8 cellular contexts compared by ENCODE assay signal in genomic region chr3:46098319-46098761, GRCh38.
A peak's percentile ranks its signal among the peaks of the same experiment; 100 is the strongest.
DNase-seq lines count a peak whose midpoint lies in the region; ATAC-seq and TF ChIP-seq lines count a peak whose summit lies in the region.

No MANE protein-coding gene starts in this region.

- H3K9me3 ChIP-seq in MM.1S (replicated peaks; ENCODE audit: insufficient read depth, low read length) (no peaks in the 10 kb centered on the region), mesenchymal stem cell (ENCODE audit: control insufficient read depth, low read length) (peaks cover 3% of the 10 kb centered on the region)

- H3K27ac Mint-ChIP-seq in CD14-positive monocyte: peak overlapping the region; percentile 98 to 100 (median 99)

- no peak overlapping the region for H3K23ac ChIP-seq in mesenchymal stem cell (ENCODE audit: low read length in 2 of 2)

- peak; percentile 91 for DNase-seq in CD14-positive monocyte (ENCODE audit: low spot score)
- DNase-seq in MM.1S: peak; percentile 88
- DNase-seq in activated naive CD4-positive, alpha-beta T cell treated with anti-CD3 and anti-CD28 coated beads, Interleukin-2, amount 50 U/mL, for 16 hours: peak; percentile 12
- DNase-seq in mesenchymal stem cell: peak; percentile 86
- no peak for DNase-seq in NCI-H2029 treated with DMSO at 0.1 percent for 48 hours (lab: John Stamatoyannopoulos, UW)
- no peak for DNase-seq in effector CD4-positive, alpha-beta T cell
- DNase-seq in iPS-NIHi7 (ENCODE audit: extremely low spot score): no peak

- H3K4me1 Mint-ChIP-seq in CD14-positive monocyte: peaks cover 94% of the 10 kb centered on the region

- intact Hi-C loops in CD14-positive monocyte (cut with micrococcal nuclease): loop anchor here (1.0 kb wide), 2 partner anchors 8 to 9 kb away; no protein-coding TSS in a partner anchor

- H3K4me3 Mint-ChIP-seq in CD14-positive monocyte: peak overlapping the region; percentile 65 to 83

- peak; percentile 60 for ATAC-seq in GM21381 (IDR thresholded peaks at IDR 0.05; ENCODE audit: unreplicated experiment)

- H3K4me2 ChIP-seq in MM.1S (ENCODE audit: low read depth, low read length) (peak overlapping the region; percentile 57), mesenchymal stem cell (ENCODE audit: low read length, poor library complexity, severe bottlenecking) (no peak overlapping the region)

- H2BK15ac ChIP-seq in mesenchymal stem cell (ENCODE audit: low read depth, poor library complexity, severe bottlenecking): no peak overlapping the region

- H3K9me2 ChIP-seq in MM.1S (replicated peaks; ENCODE audit: insufficient read depth, low read length): no peaks in the 10 kb centered on the region

- WGBS in mesenchymal stem cell: 50% methylated on average over 1 of the region's 2 CpGs

- no peak overlapping the region for H2AK5ac ChIP-seq in mesenchymal stem cell (ENCODE audit: low read length, severe bottlenecking)

- peaks cover 33% of the 10 kb centered on the region for H3F3A ChIP-seq in MM.1S (ENCODE audit: insufficient read depth, low read length)

- H3K9me3 Mint-ChIP-seq in CD14-positive monocyte: peaks cover 0 to 16% (median 3%) of the 10 kb centered on the region in 7 donors

- no peak overlapping the region for H2BK12ac ChIP-seq in mesenchymal stem cell (ENCODE audit: low read length in 2 of 2)

- H3K27me3 Mint-ChIP-seq in CD14-positive monocyte (ENCODE audit: low read depth in 3 of 3): peaks cover 0 to 5% (median 0%) of the 10 kb centered on the region in 3 donors

- H3K4me3 ChIP-seq in MM.1S (ENCODE audit: low read length): no peak overlapping the region
- peak overlapping the region in 1 of 2 experiments; percentile 45 for H3K4me3 ChIP-seq in mesenchymal stem cell (ENCODE audit: insufficient read depth in 1 of 2, low read depth in 1 of 2, low read length in 2 of 2)

- peak overlapping the region; percentile 97 for H3K27ac ChIP-seq in MM.1S (ENCODE audit: low read length)
- H3K27ac ChIP-seq in mesenchymal stem cell (ENCODE audit: low read length, poor library complexity, severe bottlenecking): no peak overlapping the region

- peak overlapping the region; percentile 62 for H3K9ac ChIP-seq in MM.1S (ENCODE audit: low read length)
- H3K9ac ChIP-seq in mesenchymal stem cell (ENCODE audit: low read length): peak overlapping the region; percentile 88

- no peak overlapping the region for H3K14ac ChIP-seq in mesenchymal stem cell (ENCODE audit: low read length in 2 of 2)

- H4K8ac ChIP-seq in mesenchymal stem cell (ENCODE audit: low read length): peak overlapping the region; percentile 7

- 0 out of 2 replicates have a peak, but pooled peaks cover 5% of the 10 kb centered on the region for H3K79me2 ChIP-seq in MM.1S (ENCODE audit: low read length)

- no peak overlapping the region for H4K91ac ChIP-seq in mesenchymal stem cell (ENCODE audit: low read length)

- H3K18ac ChIP-seq in mesenchymal stem cell (ENCODE audit: low read depth in 1 of 2, low read length in 2 of 2): peak overlapping the region in 1 of 2 experiments; percentile 67

- no peaks in the 10 kb centered on the region for H3K36me3 ChIP-seq in MM.1S (replicated peaks; ENCODE audit: insufficient read depth, low read length)
- H3K36me3 ChIP-seq in mesenchymal stem cell (ENCODE audit: control insufficient read depth in 1 of 2, insufficient read depth in 2 of 2, low read depth in 1 of 2, low read length in 2 of 2): no peaks in the 10 kb centered on the region

- H2BK120ac ChIP-seq in mesenchymal stem cell (ENCODE audit: low read depth, low read length): no peak overlapping the region

- H3K4ac ChIP-seq in mesenchymal stem cell (ENCODE audit: low read depth in 1 of 2, low read length in 2 of 2): peak overlapping the region in 1 of 2 experiments; percentile 31

- H3K79me1 ChIP-seq in mesenchymal stem cell (replicated peaks; ENCODE audit: low read length, poor library complexity, severe bottlenecking): no peaks in the 10 kb centered on the region

- no peak overlapping the region for H2BK5ac ChIP-seq in mesenchymal stem cell (ENCODE audit: low read depth, low read length, poor library complexity, severe bottlenecking)

- H3K4me1 ChIP-seq in MM.1S (ENCODE audit: low read length) (peaks cover 72% of the 10 kb centered on the region), mesenchymal stem cell (ENCODE audit: control insufficient read depth, insufficient read depth, low read depth, low read length) (no peaks in the 10 kb centered on the region)

- H4K20me1 ChIP-seq in MM.1S (ENCODE audit: insufficient read depth, low read length): no peaks in the 10 kb centered on the region

- H2AFZ ChIP-seq in MM.1S (ENCODE audit: low read length): peak overlapping the region; percentile 12
- H2AFZ ChIP-seq in mesenchymal stem cell (ENCODE audit: low read depth, low read length): no peak overlapping the region

- peaks cover 14 to 29% of the 10 kb centered on the region in 2 donors for H3K36me3 Mint-ChIP-seq in CD14-positive monocyte

- H3K27me3 ChIP-seq in MM.1S (replicated peaks; ENCODE audit: insufficient read depth, low read length): no peaks in the 10 kb centered on the region
- peaks cover 0 to 4% of the 10 kb centered on the region in 2 experiments for H3K27me3 ChIP-seq in mesenchymal stem cell (ENCODE audit: control insufficient read depth in 1 of 2, insufficient read depth in 1 of 2, low read length in 2 of 2)

- no peak for TF ChIP-seq CTCF in CD14-positive monocyte (IDR thresholded peaks at IDR 0.05)
- no peak for TF ChIP-seq CTCF in MM.1S (IDR thresholded peaks at IDR 0.05; ENCODE audit: low read length)

Comparison
In these comparisons a context has a peak if more than half of its experiments do, and no peak if none do; other contexts are left out.
1. DNase-seq: peak in CD14-positive monocyte (single experiment), MM.1S (single experiment), activated naive CD4-positive, alpha-beta T cell treated with anti-CD3 and anti-CD28 coated beads, Interleukin-2, amount 50 U/mL, for 16 hours (single experiment) and mesenchymal stem cell (single experiment); none in NCI-H2029 treated with DMSO at 0.1 percent for 48 hours (single experiment), effector CD4-positive, alpha-beta T cell (single experiment) and iPS-NIHi7 (single experiment).